In genomic region chr7:44127161-44127560, GRCh38 we compare ENCODE assay signal across 32 cellular contexts. TPM values are rescaled to one million over a fixed set of nuclear protein-coding genes. Genes with fewer than 3 reads are reported as not detected.
"Had no signal": no experiment of that assay in that cellular context is flagged by ENCODE, and none has a peak within 500 bp of the region (broad histone marks: within the 10 kb centered on the region; RNA-seq: fewer than 3 reads in every experiment).

No MANE protein-coding gene starts in this region.

- H3K36me3 ChIP-seq: adrenal gland, esophagus muscularis mucosa, gastrocnemius medialis, heart left ventricle had no signal

- H3K27ac Mint-ChIP-seq: activated CD8-positive, alpha-beta T cell treated with anti-CD3 and anti-CD28 coated beads for 36 hours; activated naive CD4-positive, alpha-beta T cell treated with anti-CD3 and anti-CD28 coated beads for 36 hours; activated naive CD4-positive, alpha-beta T cell treated with anti-CD3 and anti-CD28 coated beads, Interleukin-2, amount 50 U/mL, for 24 hours; activated naive CD8-positive, alpha-beta T cell treated with anti-CD3 and anti-CD28 coated beads for 36 hours; activated naive CD8-positive, alpha-beta T cell treated with anti-CD3 and anti-CD28 coated beads, Interleukin-2, amount 50 U/mL, for 24 hours; activated T-helper 17 cell treated with anti-CD3 and anti-CD28 coated beads, Interleukin-2, amount 50 U/mL, for 72 hours; WTC11 had no signal

- H3K27me3 Mint-ChIP-seq: activated CD8-positive, alpha-beta T cell treated with anti-CD3 and anti-CD28 coated beads for 36 hours; activated naive CD4-positive, alpha-beta T cell treated with anti-CD3 and anti-CD28 coated beads, Interleukin-2, amount 50 U/mL, for 24 hours; activated naive CD8-positive, alpha-beta T cell treated with anti-CD3 and anti-CD28 coated beads for 36 hours; activated naive CD8-positive, alpha-beta T cell treated with anti-CD3 and anti-CD28 coated beads, Interleukin-2, amount 50 U/mL, for 24 hours; activated T-helper 17 cell treated with anti-CD3 and anti-CD28 coated beads, Interleukin-2, amount 50 U/mL, for 72 hours had no signal

- H3K27ac ChIP-seq: adrenal gland, body of pancreas, esophagus muscularis mucosa, foreskin keratinocyte, gastrocnemius medialis, heart left ventricle, VCaP had no signal

- H3K9me3 Mint-ChIP-seq: activated naive CD4-positive, alpha-beta T cell treated with anti-CD3 and anti-CD28 coated beads for 36 hours; activated naive CD4-positive, alpha-beta T cell treated with anti-CD3 and anti-CD28 coated beads, Interleukin-2, amount 50 U/mL, for 24 hours; activated naive CD8-positive, alpha-beta T cell treated with anti-CD3 and anti-CD28 coated beads, Interleukin-2, amount 50 U/mL, for 24 hours; activated T-cell treated with anti-CD3 and anti-CD28 coated beads, Interleukin-2, amount 50 U/mL, for 4 hours; activated T-helper 17 cell treated with anti-CD3 and anti-CD28 coated beads, Interleukin-2, amount 50 U/mL, for 72 hours; effector memory CD8-positive, alpha-beta T cell had no signal

- ATAC-seq: activated CD8-positive, alpha-beta T cell treated with anti-CD3 and anti-CD28 coated beads for 36 hours; activated naive CD8-positive, alpha-beta T cell treated with anti-CD3 and anti-CD28 coated beads, Interleukin-2, amount 50 U/mL, for 24 hours; activated T-cell treated with anti-CD3 and anti-CD28 coated beads, Interleukin-2, amount 50 U/mL, for 4 hours; activated T-helper 17 cell treated with anti-CD3 and anti-CD28 coated beads, Interleukin-2, amount 50 U/mL, for 72 hours; body of pancreas; effector memory CD8-positive, alpha-beta T cell; foreskin keratinocyte; gastrocnemius medialis; heart left ventricle; WTC11 had no signal

- H3K36me3 Mint-ChIP-seq: WTC11 had no signal

- H3K4me3 ChIP-seq: adrenal gland, body of pancreas, esophagus muscularis mucosa, gastrocnemius medialis, heart left ventricle had no signal

- DNase-seq: activated CD4-positive, alpha-beta T cell treated with anti-CD3 and anti-CD28 coated beads for 1 hour; activated CD4-positive, alpha-beta T cell treated with anti-CD3 and anti-CD28 coated beads for 4 hours; activated CD4-positive, alpha-beta T cell treated with anti-CD3 and anti-CD28 coated beads, Interleukin-2, amount 50 U/mL, for 1 hour; activated CD4-positive, alpha-beta T cell treated with anti-CD3 and anti-CD28 coated beads, Interleukin-2, amount 50 U/mL, for 48 hours; activated CD8-positive, alpha-beta memory T cell treated with anti-CD3 and anti-CD28 coated beads for 24 hours; activated CD8-positive, alpha-beta T cell treated with anti-CD3 and anti-CD28 coated beads for 36 hours; activated effector memory CD4-positive, alpha-beta T cell treated with Interleukin-2 at 50 U/mL for 16 hours; activated naive CD4-positive, alpha-beta T cell treated with anti-CD3 and anti-CD28 coated beads for 36 hours; activated naive CD8-positive, alpha-beta T cell treated with anti-CD3 and anti-CD28 coated beads for 36 hours; activated naive CD8-positive, alpha-beta T cell treated with anti-CD3 and anti-CD28 coated beads, Interleukin-2, amount 50 U/mL, for 24 hours; activated T-cell treated with anti-CD3 and anti-CD28 coated beads, Interleukin-2, amount 50 U/mL, for 4 hours; adrenal gland; amygdala; aorta; body of pancreas; caudate nucleus; cortex of kidney; dermis blood vessel endothelial cell; effector CD4-positive, alpha-beta T cell; effector memory CD8-positive, alpha-beta T cell; erythroblast; foreskin keratinocyte; gastrocnemius medialis; glutamatergic neuron; T-helper 2 cell had no signal

- H3K4me1 ChIP-seq: foreskin keratinocyte had no signal

- H3K27me3 ChIP-seq: adrenal gland, body of pancreas, esophagus muscularis mucosa, gastrocnemius medialis, heart left ventricle had no signal

- H3K9me3 ChIP-seq: adrenal gland, body of pancreas, gastrocnemius medialis had no signal

- H3K4me3 Mint-ChIP-seq: activated CD8-positive, alpha-beta T cell treated with anti-CD3 and anti-CD28 coated beads for 36 hours; activated naive CD4-positive, alpha-beta T cell treated with anti-CD3 and anti-CD28 coated beads for 36 hours; activated naive CD4-positive, alpha-beta T cell treated with anti-CD3 and anti-CD28 coated beads, Interleukin-2, amount 50 U/mL, for 24 hours; activated naive CD8-positive, alpha-beta T cell treated with anti-CD3 and anti-CD28 coated beads for 36 hours; activated naive CD8-positive, alpha-beta T cell treated with anti-CD3 and anti-CD28 coated beads, Interleukin-2, amount 50 U/mL, for 24 hours; activated T-cell treated with anti-CD3 and anti-CD28 coated beads, Interleukin-2, amount 50 U/mL, for 4 hours; activated T-helper 17 cell treated with anti-CD3 and anti-CD28 coated beads, Interleukin-2, amount 50 U/mL, for 72 hours; effector memory CD8-positive, alpha-beta T cell; WTC11 had no signal

RNA-seq across cellular contexts. Expression of gene MYL7, which starts 14.0 kb away (rescaled TPM):
- total RNA-seq: activated CD8-positive, alpha-beta T cell treated with anti-CD3 and anti-CD28 coated beads for 36 hours; activated naive CD4-positive, alpha-beta T cell treated with anti-CD3 and anti-CD28 coated beads for 36 hours; activated naive CD8-positive, alpha-beta T cell treated with anti-CD3 and anti-CD28 coated beads for 36 hours; activated T-helper 17 cell treated with anti-CD3 and anti-CD28 coated beads, Interleukin-2, amount 50 U/mL, for 72 hours; adrenal gland; aorta; body of pancreas; chondrocyte; dermis blood vessel endothelial cell; esophagus muscularis mucosa; foreskin keratinocyte had no signal
- polyA plus RNA-seq: foreskin keratinocyte had no signal
